In the genomic region with DNA sequence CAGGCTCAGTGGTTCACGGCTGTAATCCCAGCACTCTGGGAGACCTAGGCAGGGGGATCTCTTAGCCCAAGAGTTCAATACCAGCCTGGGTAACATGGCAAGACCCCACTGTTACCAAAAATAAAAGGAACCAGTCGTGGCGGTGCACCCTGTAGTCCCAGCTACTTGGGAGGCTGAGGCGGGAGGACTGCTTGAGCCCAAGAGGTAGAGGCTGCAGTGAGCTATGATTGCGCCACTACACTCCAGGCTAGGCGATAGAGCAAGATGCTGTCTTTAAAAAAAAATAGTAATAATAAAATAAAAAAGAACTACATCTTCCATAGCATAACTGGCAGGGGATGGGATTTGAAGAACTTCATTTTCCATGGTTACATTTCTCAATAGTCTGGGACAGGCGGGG, we compare ENCODE assay signal across 14 cellular contexts. TPM values are rescaled to one million over a fixed set of nuclear protein-coding genes. Genes with fewer than 3 reads are reported as not detected.
DNase-seq lines count a peak whose midpoint lies in the region; ATAC-seq and TF ChIP-seq lines count a peak whose summit lies in the region.
"Had no signal": no experiment of that assay in that cellular context is flagged by ENCODE, and none has a peak within 500 bp of the region (broad histone marks: within the 10 kb centered on the region; RNA-seq: fewer than 3 reads in every experiment).

No MANE protein-coding gene starts in this region.

- H3K27ac Mint-ChIP-seq in CD4-positive, alpha-beta T cell = peak overlapping the region; percentile 97
- no peak overlapping the region for H3K27ac Mint-ChIP-seq in nephron progenitor cell

- H3K4me2 ChIP-seq in mammary epithelial cell (ENCODE audit: insufficient read depth, low read depth, low read length) = peak overlapping the region; percentile 94

- H3K36me3 ChIP-seq in HUES48 (ENCODE audit: control insufficient read depth, insufficient read depth, low read length) (no peaks in the 10 kb centered on the region), mammary epithelial cell (ENCODE audit: insufficient read depth, low read length) (no peaks in the 10 kb centered on the region)
- H3K36me3 ChIP-seq: cardiac muscle cell had no signal

- H3K9ac ChIP-seq in HUES48 (ENCODE audit: low read depth, low read length) = no peak overlapping the region
- no peak overlapping the region for H3K9ac ChIP-seq in mammary epithelial cell (ENCODE audit: insufficient read depth, low read length)
- H3K9ac ChIP-seq: GM23248 had no signal

- BruUV-seq in mammary epithelial cell (replicated peaks; lab: Mats Ljungman, UMichigan) = no TSS peak

- intact Hi-C loops in CD4-positive, alpha-beta T cell (cut with DNase I, micrococcal nuclease) = loop anchor here (2.0 to 10.0 kb wide), 4 partner anchors 16 to 292 kb away; partner anchors contain the start of genes IRGQ (in 1 of the 2), SMG9 (in 1 of the 2) and ZNF576 (in 1 of the 2)
- intact Hi-C loops in mammary epithelial cell (cut with micrococcal nuclease) = no loop called here

- H3K4me1 Mint-ChIP-seq in CD4-positive, alpha-beta T cell (ENCODE audit: low read depth) = peaks cover 55% of the 10 kb centered on the region
- peaks cover 15% of the 10 kb centered on the region for H3K4me1 Mint-ChIP-seq in nephron progenitor cell

- DNase-seq in CD4-positive, alpha-beta T cell = no peak
- DNase-seq in mammary epithelial cell (no peak), nephron progenitor cell (no peak), HuH-7.5 (ENCODE audit: low spot score) (no peak), ecto neural progenitor cell (ENCODE audit: low spot score) (no peak), germinal center (ENCODE audit: low spot score) (no peak)
- DNase-seq: GM23248; midbrain; stimulated activated CD4-positive, alpha-beta T cell treated with anti-CD3 and anti-CD28 coated beads, Interleukin-2, amount 100 ng/mL, for 48 hours; stimulated activated naive CD4-positive, alpha-beta T cell treated with Interleukin-2 at 50 U/mL for 16 hours had no signal

- POLR2A ChIA-PET in CD4-positive, alpha-beta T cell (lab: Charles Lee) = interaction anchor here (1.1 to 3.7 kb wide), 13 partner anchors 12 to 206 kb away, joined by 4 to 88 read pairs (median 18); partner anchors contain the start of genes IRGQ, PHLDB3, ZNF575 and ZNF576

- peak overlapping the region; percentile 95 for H3K4me3 Mint-ChIP-seq in CD4-positive, alpha-beta T cell
- H3K4me3 Mint-ChIP-seq in nephron progenitor cell = peak overlapping the region; percentile 90

- WGBS in mammary epithelial cell (ENCODE audit: low coverage, missing lambda C conversion rate) = 98% methylated on average over 7 of the region's 7 CpGs

- no peak for ATAC-seq in CD4-positive, alpha-beta T cell (ENCODE audit: poor library complexity)
- ATAC-seq in HG02642 (IDR thresholded peaks at IDR 0.05; ENCODE audit: poor library complexity, unreplicated experiment) = no peak

- H3K27me3 ChIP-seq in CD4-positive, alpha-beta T cell (ENCODE audit: control insufficient read depth, insufficient read depth, low read length) = no peaks in the 10 kb centered on the region
- peaks cover 23% of the 10 kb centered on the region for H3K27me3 ChIP-seq in HUES48 (ENCODE audit: control insufficient read depth, insufficient read depth, low read length)
- H3K27me3 ChIP-seq in mammary epithelial cell (ENCODE audit: insufficient read depth, low read length) = no peaks in the 10 kb centered on the region

- H3K27ac ChIP-seq in CD4-positive, alpha-beta T cell (ENCODE audit: low read depth, low read length) = no peak overlapping the region
- H3K27ac ChIP-seq in HUES48 (ENCODE audit: low read depth, low read length) (no peak overlapping the region), mammary epithelial cell (ENCODE audit: insufficient read depth, low read depth, low read length) (peak overlapping the region; percentile 38)
- H3K27ac ChIP-seq: cardiac muscle cell, GM23248 had no signal

- no peaks in the 10 kb centered on the region for H3K27me3 Mint-ChIP-seq in CD4-positive, alpha-beta T cell
- peaks cover 65% of the 10 kb centered on the region for H3K27me3 Mint-ChIP-seq in nephron progenitor cell (ENCODE audit: low read depth, poor library complexity)

- H3K4me1 ChIP-seq in HUES48 (ENCODE audit: control insufficient read depth, insufficient read depth, low read length) = 0 out of 2 replicates have a peak, but pooled peaks cover 3% of the 10 kb centered on the region
- H3K4me1 ChIP-seq in mammary epithelial cell (ENCODE audit: insufficient read depth, low read length) = peaks cover 26% of the 10 kb centered on the region

- H3K4me3 ChIP-seq in HUES48 (ENCODE audit: low read depth, low read length) (peak overlapping the region; percentile 94), mammary epithelial cell (replicated peaks in 1 of 3; ENCODE audit: insufficient read depth in 1 of 3, low read depth in 2 of 3, low read length in 3 of 3) (no peak overlapping the region)

- H3K79me2 ChIP-seq in mammary epithelial cell (ENCODE audit: insufficient read depth, low read length) = peaks cover 2% of the 10 kb centered on the region

- H2AFZ ChIP-seq in mammary epithelial cell (ENCODE audit: low read depth, low read length) = no peak overlapping the region

- CTCF ChIA-PET in CD4-positive, alpha-beta T cell (lab: Charles Lee) = interaction anchor here (1.2 to 4.3 kb wide), 7 partner anchors 12 to 206 kb away, joined by 3 to 30 read pairs (median 12); partner anchors contain the start of gene PHLDB3
- CTCF ChIA-PET in mammary epithelial cell (lab: Charles Lee; ENCODE audit: low non-redundant PET) = no interaction called here

- H3K9me3 ChIP-seq in CD4-positive, alpha-beta T cell (ENCODE audit: control insufficient read depth, low read length) = no peaks in the 10 kb centered on the region
- H3K9me3 ChIP-seq in HUES48 (ENCODE audit: control insufficient read depth, insufficient read depth, low read length) = no peaks in the 10 kb centered on the region
- no peaks in the 10 kb centered on the region for H3K9me3 ChIP-seq in mammary epithelial cell (replicated peaks; ENCODE audit: insufficient read depth, low read length)

- no peaks in the 10 kb centered on the region for H3K9me3 Mint-ChIP-seq in CD4-positive, alpha-beta T cell
- H3K9me3 Mint-ChIP-seq in nephron progenitor cell = no peaks in the 10 kb centered on the region

- no peaks in the 10 kb centered on the region for H4K20me1 ChIP-seq in mammary epithelial cell (ENCODE audit: insufficient read depth, low read length)

- in situ Hi-C loops in mammary epithelial cell (cut with MboI; ENCODE audit: low sequenced_read_pairs in 2 of 2) = no loop called here

- peaks cover 11% of the 10 kb centered on the region for H3K36me3 Mint-ChIP-seq in CD4-positive, alpha-beta T cell (ENCODE audit: low read depth)
- H3K36me3 Mint-ChIP-seq in nephron progenitor cell (ENCODE audit: low read depth) = peaks cover 4% of the 10 kb centered on the region

- no peak for TF ChIP-seq CTCF in CD4-positive, alpha-beta T cell (IDR thresholded peaks at IDR 0.05)
- TF ChIP-seq CTCF in mammary epithelial cell (conservative IDR thresholded peaks at IDR 0.05 in 1 of 2, IDR thresholded peaks at IDR 0.05 in 1 of 2; ENCODE audit: extremely low read depth in 1 of 2, insufficient read depth in 1 of 2, low read depth in 1 of 2, low read length in 2 of 2) = no peak
- TF ChIP-seq CTCF in nephron progenitor cell (IDR thresholded peaks at IDR 0.05) = no peak

- dilution Hi-C loops in mammary epithelial cell (cut with HindIII; ENCODE audit: low sequenced_read_pairs) = loop anchor here (5.0 to 10.0 kb wide), 2 partner anchors 50 to 282 kb away; partner anchors contain the start of gene TEX101

RNA-seq across cellular contexts. Expression of gene LYPD3, which starts 3.0 kb away (rescaled TPM):
- 10 to 100 TPM; 35.6 to 37.3 TPM for total RNA-seq in CD4-positive, alpha-beta T cell
- total RNA-seq in mammary epithelial cell = 10 to 100 TPM in 1 of 2 donors, under 1 TPM in 1; 0.33 to 30.7 TPM
- polyA plus RNA-seq in mammary epithelial cell = 29.8 TPM
- polyA minus RNA-seq in mammary epithelial cell = 30.0 TPM
- total RNA-seq: GM23248 had no signal

RNA-seq across cellular contexts. Expression of gene PHLDB3, which starts 42.2 kb away (rescaled TPM):
- total RNA-seq in CD4-positive, alpha-beta T cell = 10 to 100 TPM; 75.1 to 77.4 TPM
- 10 to 100 TPM; 16.2 to 23.8 TPM for total RNA-seq in mammary epithelial cell
- polyA plus RNA-seq in mammary epithelial cell = 8.0 TPM
- 20.2 TPM for polyA minus RNA-seq in mammary epithelial cell

RNA-seq across cellular contexts. Expression of gene TEX101, which starts 47.7 kb away (rescaled TPM):
- not detected for total RNA-seq in CD4-positive, alpha-beta T cell
- not detected for total RNA-seq in mammary epithelial cell
- not detected for polyA plus RNA-seq in mammary epithelial cell
- not detected for polyA minus RNA-seq in mammary epithelial cell
- total RNA-seq: cardiac muscle cell, epithelial cell of proximal tubule, GM23248 had no signal
- polyA plus RNA-seq: cardiac muscle cell, GM23248 had no signal
